ENCODE assay signal across 8 cellular contexts in genomic region chr2:121649652-121650553, GRCh38. TPM values are rescaled to one million over a fixed set of nuclear protein-coding genes. Genes with fewer than 3 reads are reported as not detected.
A peak's percentile ranks its signal among the peaks of the same experiment; 100 is the strongest.
DNase-seq lines count a peak whose midpoint lies in the region; ATAC-seq and TF ChIP-seq lines count a peak whose summit lies in the region.

No MANE protein-coding gene starts in this region.

- H3K4me3 ChIP-seq in right cardiac atrium (ENCODE audit: low read length) (peak overlapping the region; percentile 84), uterus (peak overlapping the region; percentile 96 to 99)

- no peaks in the 10 kb centered on the region for H3K9me3 Mint-ChIP-seq in T-helper 1 cell treated with Interleukin-12 subunit alpha and Interleukin-12 subunit beta and Interleukin-4 antibody, amounts not matched to agents 30 μg/mL and 1 μg/mL, for 36 hours

- peaks cover 3% of the 10 kb centered on the region for H3K4me1 ChIP-seq in right cardiac atrium (ENCODE audit: control insufficient read depth, insufficient read depth, low read length)
- peaks cover 0 to 8% of the 10 kb centered on the region in 2 donors for H3K4me1 ChIP-seq in uterus

- peak overlapping the region; percentile 100 for H3K27ac Mint-ChIP-seq in T-helper 1 cell treated with Interleukin-12 subunit alpha and Interleukin-12 subunit beta and Interleukin-4 antibody, amounts not matched to agents 30 μg/mL and 1 μg/mL, for 36 hours

- TF ChIP-seq POLR2A in GM15510 (IDR thresholded peaks at IDR 0.05; ENCODE audit: borderline replicate concordance, extremely low read depth, insufficient read length), result peak; percentile 52
- peak in 1 of 2 donors; percentile 11 for TF ChIP-seq POLR2A in uterus (IDR thresholded peaks at IDR 0.05)

- DNase-seq in NCI-H1694 (lab: John Stamatoyannopoulos, UW) (peak; percentile 88), amygdala (lab: John Stamatoyannopoulos, UW) (peak; percentile 50 to 95 (median 85)), right cardiac atrium (peak; percentile 93 to 96 (median 95)), pulmonary artery endothelial cell (ENCODE audit: low read depth, low spot score) (peak; percentile 85), uterus (peak; percentile 87 to 88)

- peaks cover 51% of the 10 kb centered on the region for H3K4me1 Mint-ChIP-seq in T-helper 1 cell treated with Interleukin-12 subunit alpha and Interleukin-12 subunit beta and Interleukin-4 antibody, amounts not matched to agents 30 μg/mL and 1 μg/mL, for 36 hours (ENCODE audit: low read depth)

- peak overlapping the region; percentile 92 for H3K4me3 Mint-ChIP-seq in T-helper 1 cell treated with Interleukin-12 subunit alpha and Interleukin-12 subunit beta and Interleukin-4 antibody, amounts not matched to agents 30 μg/mL and 1 μg/mL, for 36 hours

- H3K27me3 Mint-ChIP-seq in T-helper 1 cell treated with Interleukin-12 subunit alpha and Interleukin-12 subunit beta and Interleukin-4 antibody, amounts not matched to agents 30 μg/mL and 1 μg/mL, for 36 hours (ENCODE audit: low read depth), result no peaks in the 10 kb centered on the region

- peak in 1 of 4 experiments; percentile 6 for TF ChIP-seq CTCF in uterus (IDR thresholded peaks at IDR 0.05)

- WGBS in right cardiac atrium, result under 1% methylated on average over 51 of the region's 51 CpGs

- no peaks in the 10 kb centered on the region for H3K9me3 ChIP-seq in right cardiac atrium (ENCODE audit: control insufficient read depth, low read length)
- H3K9me3 ChIP-seq in uterus, result no peaks in the 10 kb centered on the region

- peak; percentile 56 for ATAC-seq in HG02885 (IDR thresholded peaks at IDR 0.05; ENCODE audit: poor library complexity, unreplicated experiment)
- peak; percentile 86 to 88 for ATAC-seq in right cardiac atrium

- H3K36me3 Mint-ChIP-seq in T-helper 1 cell treated with Interleukin-12 subunit alpha and Interleukin-12 subunit beta and Interleukin-4 antibody, amounts not matched to agents 30 μg/mL and 1 μg/mL, for 36 hours (ENCODE audit: low read depth), result peaks cover 25% of the 10 kb centered on the region

- H3K27me3 ChIP-seq in right cardiac atrium (ENCODE audit: control insufficient read depth, insufficient read depth) (no peaks in the 10 kb centered on the region), uterus (no peaks in the 10 kb centered on the region)

- H3K36me3 ChIP-seq in uterus, result no peaks in the 10 kb centered on the region

- H3K27ac ChIP-seq in right cardiac atrium (ENCODE audit: low read length) (peak overlapping the region; percentile 100), uterus (peak overlapping the region; percentile 96 to 97)

- intact Hi-C loops in right cardiac atrium (cut with DNase I), result loop anchor here (2.0 to 10.0 kb wide), 5 partner anchors 53 to 123 kb away; partner anchors contain the start of gene RNU4ATAC (in 2 of the 4)
- intact Hi-C loops in uterus (cut with DNase I; ENCODE audit: low total_unique reads), result loop anchor here (10.0 kb wide), 1 partner anchor 115 kb away; no protein-coding TSS in a partner anchor

RNA-seq across cellular contexts. Expression of gene CLASP1, which starts 0.6 kb away (rescaled TPM):
- total RNA-seq in right cardiac atrium, result 10 to 100 TPM; 49.0 to 62.4 (median 60.7) TPM
- polyA plus RNA-seq in right cardiac atrium, result 19.1 TPM
- 31.3 and 49.9 TPM in 2 replicates for total RNA-seq in pulmonary artery endothelial cell
- 100 to 1,000 TPM in 1 of 4 donors, 10 to 100 TPM in 3; 14.1 to 110 (median 55.9) TPM for total RNA-seq in uterus

Comparison
In these comparisons a context has a peak if more than half of its experiments do, and no peak if none do; other contexts are left out.
1. Peak in every context shown above with its lines: DNase-seq, ATAC-seq, H3K4me3 ChIP-seq and H3K27ac ChIP-seq.